ENCODE assay signal across 28 cellular contexts in the genomic region with DNA sequence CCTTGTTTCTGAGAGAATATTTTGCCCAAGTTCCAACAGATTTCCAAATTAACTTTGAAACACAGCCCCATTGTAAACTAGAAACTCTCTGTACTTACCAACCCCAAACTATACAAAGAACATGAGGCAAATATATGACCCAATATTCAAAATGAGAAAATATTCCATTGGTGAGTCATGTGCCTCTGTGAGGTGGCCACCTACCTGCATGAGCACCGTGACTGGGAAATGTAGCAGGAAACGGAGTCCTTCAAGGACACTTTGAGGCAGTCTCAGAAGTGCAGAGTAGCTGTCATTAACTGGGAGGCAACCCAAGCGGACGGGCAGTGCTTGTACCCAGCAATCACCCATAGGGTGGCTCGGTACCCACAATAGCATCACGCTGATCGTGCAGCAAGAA.
"Had no signal": no experiment of that assay in that cellular context is flagged by ENCODE, and none has a peak within 500 bp of the region (broad histone marks: within the 10 kb centered on the region; RNA-seq: fewer than 3 reads in every experiment).

No MANE protein-coding gene starts in this region.

- FAIRE-seq: astrocyte, TTC549 had no signal

- H3K9me3 ChIP-seq: adrenal gland, body of pancreas, Peyer's patch, SJSA1, SK-N-SH had no signal

- ATAC-seq: activated CD8-positive, alpha-beta T cell treated with anti-CD3 and anti-CD28 coated beads for 36 hours; activated T-cell treated with anti-CD3 and anti-CD28 coated beads, Interleukin-2, amount 50 U/mL, for 72 hours; activated T-helper 17 cell treated with anti-CD3 and anti-CD28 coated beads, Interleukin-2, amount 50 U/mL, for 72 hours; body of pancreas had no signal

- H3K4me1 ChIP-seq: adrenal gland, body of pancreas, Peyer's patch, SJSA1 had no signal

- H3K27ac ChIP-seq: adrenal gland, body of pancreas, Peyer's patch, SJSA1 had no signal

- H3K4me2 ChIP-seq: SK-N-SH had no signal

- H3K36me3 ChIP-seq: adrenal gland, Peyer's patch, SJSA1 had no signal

- H3K27ac Mint-ChIP-seq: activated CD4-positive, alpha-beta T cell treated with anti-CD3 and anti-CD28 coated beads, Interleukin-2, amount 10 ng/mL, durations not matched to agents 24 days and 14 days; activated CD8-positive, alpha-beta T cell treated with anti-CD3 and anti-CD28 coated beads for 36 hours; activated naive CD4-positive, alpha-beta T cell treated with anti-CD3 and anti-CD28 coated beads, Interleukin-2, amount 50 U/mL, for 24 hours; activated T-cell treated with anti-CD3 and anti-CD28 coated beads, Interleukin-2, amount 50 U/mL, for 72 hours; activated T-helper 17 cell treated with anti-CD3 and anti-CD28 coated beads, Interleukin-2, amount 50 U/mL, for 72 hours; T-helper 1 cell treated with Interleukin-12 subunit alpha and Interleukin-12 subunit beta and Interleukin-4 antibody, amounts not matched to agents 30 μg/mL and 1 μg/mL, for 36 hours; T-helper 2 cell treated with Interferon-gamma antibody and Interleukin-4, amounts not matched to agents 5 μg/mL and 100 μg/mL, for 36 hours had no signal

- H3K27me3 ChIP-seq: adrenal gland, body of pancreas, Peyer's patch, SJSA1 had no signal

- H3K9ac ChIP-seq: SK-N-SH had no signal

- H3K9me3 Mint-ChIP-seq: activated CD8-positive, alpha-beta T cell treated with anti-CD3 and anti-CD28 coated beads for 36 hours had no signal

- H3K4me3 ChIP-seq: adrenal gland, body of pancreas, Peyer's patch, SJSA1 had no signal

- DNase-seq: activated CD4-positive, alpha-beta T cell treated with anti-CD3 and anti-CD28 coated beads, Interleukin-2, amount 10 ng/mL, durations not matched to agents 24 days and 14 days; activated CD4-positive, alpha-beta T cell treated with anti-CD3 and anti-CD28 coated beads, Interleukin-2, amount 50 U/mL, for 4 hours; activated CD8-positive, alpha-beta T cell treated with anti-CD3 and anti-CD28 coated beads for 36 hours; activated effector memory CD4-positive, alpha-beta T cell treated with anti-CD3 and anti-CD28 coated beads, Interleukin-2, amount 50 U/mL, for 16 hours; activated naive CD4-positive, alpha-beta T cell; activated T-cell treated with anti-CD3 and anti-CD28 coated beads, Interleukin-2, amount 50 U/mL, for 1 hour; activated T-cell treated with anti-CD3 and anti-CD28 coated beads, Interleukin-2, amount 50 U/mL, for 72 hours; adrenal gland; body of pancreas; central memory CD4-positive, alpha-beta T cell; NCI-H1105; NCI-H1417 treated with DMSO at 0.1 percent for 48 hours; NCI-H187 treated with DMSO at 0.1 percent for 48 hours; NCI-H2081; NCI-H2171 treated with DMSO at 0.1 percent for 48 hours; NCI-H446 treated with DMSO at 0.1 percent for 48 hours; NCI-H524; Peyer's patch; RPMI8226; SHP77 treated with DMSO at 0.1 percent for 48 hours; SK-N-SH had no signal
